ENCODE assay signal across 18 cellular contexts in the genomic region with DNA sequence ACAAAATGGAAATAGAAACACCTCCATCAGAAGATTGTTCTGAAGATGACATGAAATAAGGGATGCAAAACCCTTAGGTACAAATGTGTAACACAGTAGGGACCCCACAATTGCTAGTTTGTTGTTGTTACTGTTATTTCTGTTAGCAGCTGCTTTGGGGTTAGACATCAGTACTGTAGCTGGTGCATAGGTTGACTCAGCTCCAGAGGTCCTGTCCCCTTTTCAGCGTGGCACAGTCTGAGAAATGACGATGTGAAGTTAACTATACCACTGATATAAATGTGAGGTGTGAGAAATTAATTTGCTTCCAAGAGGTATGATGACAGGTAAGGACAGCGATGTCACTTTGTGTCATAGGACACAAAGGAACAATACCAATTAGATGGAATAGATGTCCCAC.
DNase-seq lines count a peak whose midpoint lies in the region; ATAC-seq and TF ChIP-seq lines count a peak whose summit lies in the region.
"Had no signal": no experiment of that assay in that cellular context is flagged by ENCODE, and none has a peak within 500 bp of the region (broad histone marks: within the 10 kb centered on the region; RNA-seq: fewer than 3 reads in every experiment).

No MANE protein-coding gene starts in this region.

- H3K27ac ChIP-seq in neutrophil: peak overlapping the region; percentile 28
- H3K27ac ChIP-seq: cardiac muscle cell, RWPE1 had no signal

- no peak for TF ChIP-seq CTCF in neutrophil (IDR thresholded peaks at IDR 0.05)

- ATAC-seq in GM19023 (IDR thresholded peaks at IDR 0.05; ENCODE audit: unreplicated experiment) (peak; percentile 39), HG02588 (IDR thresholded peaks at IDR 0.05; ENCODE audit: unreplicated experiment) (peak; percentile 29), HG03280 (IDR thresholded peaks at IDR 0.05; ENCODE audit: unreplicated experiment) (peak; percentile 67)
- ATAC-seq: activated CD8-positive, alpha-beta T cell treated with anti-CD3 and anti-CD28 coated beads for 36 hours; left lobe of liver; natural killer cell; sciatic nerve had no signal

- H3K4me3 ChIP-seq in neutrophil (ENCODE audit: low read depth in 1 of 2, low read length in 1 of 2): no peak overlapping the region
- H3K4me3 ChIP-seq: cardiac muscle cell had no signal

- H3K4me1 ChIP-seq in neutrophil (ENCODE audit: control insufficient read depth in 1 of 2, insufficient read depth in 1 of 2, low read depth in 1 of 2, low read length in 1 of 2): peaks cover 34 to 39% of the 10 kb centered on the region in 2 experiments

- TF ChIP-seq POLR2A in erythroblast (IDR thresholded peaks at IDR 0.05; ENCODE audit: low read length): no peak

- no peaks in the 10 kb centered on the region for H3K9me3 ChIP-seq in neutrophil

- H3K36me3 ChIP-seq in neutrophil: no peaks in the 10 kb centered on the region
- H3K36me3 ChIP-seq: cardiac muscle cell had no signal

- H3K27me3 ChIP-seq in neutrophil: no peaks in the 10 kb centered on the region
- H3K27me3 ChIP-seq: cardiac muscle cell had no signal

- DNase-seq in dermis blood vessel endothelial cell (no peak), erythroblast (lab: John Stamatoyannopoulos, UW) (no peak)
- DNase-seq in activated CD4-positive, alpha-beta T cell treated with anti-CD3 and anti-CD28 coated beads, Interleukin-2, amount 50 U/mL, for 1 hour: no peak
- DNase-seq: activated CD8-positive, alpha-beta T cell treated with anti-CD3 and anti-CD28 coated beads for 36 hours; activated naive CD4-positive, alpha-beta T cell treated with Interleukin-2 at 50 U/mL for 16 hours; CD4-positive, CD25-positive, alpha-beta regulatory T cell; GF-D8; natural killer cell; NCI-H1092 treated with DMSO at 0.1 percent for 48 hours; substantia nigra had no signal
